Comparison of ENCODE assay signal across 14 cellular contexts in the genomic region with DNA sequence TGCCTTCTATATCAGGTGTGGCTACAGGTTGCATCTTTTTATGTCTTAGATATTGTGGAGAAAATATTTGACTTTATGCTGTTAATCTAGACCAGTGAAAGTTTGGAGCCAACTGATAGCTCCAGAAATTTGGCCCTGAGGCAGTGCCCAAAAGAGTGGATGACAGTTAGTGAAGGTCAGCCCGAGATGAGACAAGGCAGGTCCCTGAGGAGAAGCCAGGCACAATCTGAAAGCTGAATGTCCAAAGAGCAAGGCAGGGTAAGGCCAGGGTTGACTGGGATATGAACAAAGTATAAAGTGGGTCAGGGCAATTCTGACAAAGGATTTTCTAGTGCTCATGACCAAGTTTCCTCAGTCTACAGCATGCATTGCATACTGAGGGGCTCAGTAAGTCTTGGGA.
DNase-seq lines count a peak whose midpoint lies in the region; ATAC-seq lines count a peak whose summit lies in the region.
"Had no signal": no experiment of that assay in that cellular context is flagged by ENCODE, and none has a peak within 500 bp of the region (broad histone marks: within the 10 kb centered on the region; RNA-seq: fewer than 3 reads in every experiment).

No MANE protein-coding gene starts in this region.

- no peaks in the 10 kb centered on the region for H3K4me1 Mint-ChIP-seq in stimulated activated memory B cell treated with anti-CD40 and anti-IgM and Interleukin-4, amounts not matched to agents 10 μg/mL and 1 μg/mL and 100 μg/mL, for 72 hours
- H3K4me1 Mint-ChIP-seq: B cell had no signal

- DNase-seq in Right ventricle myocardium superior: no peak
- no peak for DNase-seq in Right ventricle myocardium inferior (ENCODE audit: missing footprints)
- DNase-seq: AML-193; Caco-2; Calu3; CD4-positive, alpha-beta T cell; CD8-positive, alpha-beta T cell; DMS79 treated with DMSO at 0.1 percent for 48 hours; GF-D8 had no signal

- H3K36me3 Mint-ChIP-seq in stimulated activated memory B cell treated with anti-CD40 and anti-IgM and Interleukin-4, amounts not matched to agents 10 μg/mL and 1 μg/mL and 100 μg/mL, for 72 hours: no peaks in the 10 kb centered on the region
- H3K36me3 Mint-ChIP-seq: CD8-positive, alpha-beta T cell had no signal

- ATAC-seq in Right ventricle myocardium superior (ENCODE audit: poor library complexity) (peak; percentile 34), Right ventricle myocardium inferior (no peak), HG03457 (IDR thresholded peaks at IDR 0.05; ENCODE audit: unreplicated experiment) (no peak), GM21360 (IDR thresholded peaks at IDR 0.05; ENCODE audit: unreplicated experiment) (no peak)
- peak; percentile 27 for ATAC-seq in stimulated activated memory B cell treated with anti-CD40 and anti-IgM and Interleukin-4, amounts not matched to agents 10 μg/mL and 1 μg/mL and 100 μg/mL, for 72 hours
- ATAC-seq: A549; CD8-positive, alpha-beta T cell had no signal

- no peak overlapping the region for H3K4me3 Mint-ChIP-seq in stimulated activated memory B cell treated with anti-CD40 and anti-IgM and Interleukin-4, amounts not matched to agents 10 μg/mL and 1 μg/mL and 100 μg/mL, for 72 hours
- H3K4me3 Mint-ChIP-seq: B cell; CD4-positive, alpha-beta T cell; CD8-positive, alpha-beta T cell had no signal

- intact Hi-C loops in Right ventricle myocardium superior (cut with DNase I) (no loop called here), Right ventricle myocardium inferior (cut with DNase I) (no loop called here)

- H3K27ac Mint-ChIP-seq in stimulated activated memory B cell treated with anti-CD40 and anti-IgM and Interleukin-4, amounts not matched to agents 10 μg/mL and 1 μg/mL and 100 μg/mL, for 72 hours: no peak overlapping the region
- H3K27ac Mint-ChIP-seq: B cell; CD4-positive, alpha-beta T cell; CD8-positive, alpha-beta T cell had no signal

- no peaks in the 10 kb centered on the region for H3K27me3 Mint-ChIP-seq in stimulated activated memory B cell treated with anti-CD40 and anti-IgM and Interleukin-4, amounts not matched to agents 10 μg/mL and 1 μg/mL and 100 μg/mL, for 72 hours
- H3K27me3 Mint-ChIP-seq: B cell; CD4-positive, alpha-beta T cell had no signal

- H3K9me3 Mint-ChIP-seq in stimulated activated memory B cell treated with anti-CD40 and anti-IgM and Interleukin-4, amounts not matched to agents 10 μg/mL and 1 μg/mL and 100 μg/mL, for 72 hours: no peaks in the 10 kb centered on the region
- H3K9me3 Mint-ChIP-seq: CD4-positive, alpha-beta T cell; CD8-positive, alpha-beta T cell had no signal

Comparison
In these comparisons a context has a peak if more than half of its experiments do, and no peak if none do; other contexts are left out.
1. ATAC-seq: peak in Right ventricle myocardium superior (single experiment) and stimulated activated memory B cell treated with anti-CD40 and anti-IgM and Interleukin-4, amounts not matched to agents 10 μg/mL and 1 μg/mL and 100 μg/mL, for 72 hours (single experiment); none in Right ventricle myocardium inferior (single experiment), HG03457 (single experiment) and GM21360 (single experiment).